ENCODE assay signal across 18 cellular contexts in genomic region chr4:8292388-8293107, GRCh38. TPM values are rescaled to one million over a fixed set of nuclear protein-coding genes. Genes with fewer than 3 reads are reported as not detected.
DNase-seq lines count a peak whose midpoint lies in the region; ATAC-seq, FAIRE-seq and TF ChIP-seq lines count a peak whose summit lies in the region.
"Had no signal": no experiment of that assay in that cellular context is flagged by ENCODE, and none has a peak within 500 bp of the region (broad histone marks: within the 10 kb centered on the region; RNA-seq: fewer than 3 reads in every experiment).

No MANE protein-coding gene starts in this region.

- H3K36me3 Mint-ChIP-seq in neural crest cell (ENCODE audit: low read depth) = no peaks in the 10 kb centered on the region

- WGBS in H1 (ENCODE audit: extremely low coverage in 1 of 2, insufficient coverage in 1 of 2, insufficient read length in 1 of 2, insufficient replicate concordance in 2 of 2, low coverage in 1 of 2, low lambda C conversion rate in 2 of 2, missing lambda C conversion rate in 1 of 2), 2 experiments = 86% methylated on average over 8 of the region's 9 CpGs; no CpG with 5 or more reads in 1 of the 2 experiments
- WGBS in suprapubic skin = 88% methylated on average over 5 of the region's 9 CpGs

- TF ChIP-seq EP300 in H1 (IDR thresholded peaks at IDR 0.05; ENCODE audit: borderline replicate concordance in 1 of 2, low read depth in 2 of 2, low read length in 2 of 2) = no peak
- TF ChIP-seq EP300 in suprapubic skin (IDR thresholded peaks at IDR 0.05) = no peak

- no peak overlapping the region for H3K56ac ChIP-seq in H1 (replicated peaks; ENCODE audit: insufficient read length, low read depth, low read length)

- H2BK120ac ChIP-seq in H1 (replicated peaks; ENCODE audit: low read depth, low read length) = no peak overlapping the region

- H3K36me3 ChIP-seq in RWPE2 (ENCODE audit: low read depth) (no peaks in the 10 kb centered on the region), H1 (ENCODE audit: control insufficient read depth in 2 of 4, insufficient read depth in 4 of 4, low read length in 3 of 4) (no peaks in the 10 kb centered on the region), suprapubic skin (no peaks in the 10 kb centered on the region)
- H3K36me3 ChIP-seq: SJSA1 had no signal

- H3K27me3 ChIP-seq in RWPE2 (ENCODE audit: insufficient read depth, poor library complexity, severe bottlenecking) (no peaks in the 10 kb centered on the region), H1 (replicated peaks in 1 of 4; ENCODE audit: control insufficient read depth in 3 of 4, extremely low read depth in 1 of 4, insufficient read depth in 3 of 4, low read length in 3 of 4) (no peaks in the 10 kb centered on the region), suprapubic skin (no peaks in the 10 kb centered on the region)
- H3K27me3 ChIP-seq: SJSA1 had no signal

- H2AFZ ChIP-seq in H1 (ENCODE audit: low read length) = no peak overlapping the region

- no peak overlapping the region for H2AK5ac ChIP-seq in H1 (ENCODE audit: low read depth, low read length)

- no peak overlapping the region for H4K5ac ChIP-seq in H1 (ENCODE audit: insufficient read length, low read depth, low read length)

- no peaks in the 10 kb centered on the region for H3K79me2 ChIP-seq in H1 (ENCODE audit: control insufficient read depth in 1 of 2, insufficient read depth in 2 of 2, low read length in 2 of 2)

- peaks cover 0 to 2% of the 10 kb centered on the region in 2 experiments for H4K20me1 ChIP-seq in H1 (replicated peaks in 1 of 2; ENCODE audit: control insufficient read depth in 1 of 2, insufficient read depth in 2 of 2, low read length in 2 of 2)

- H4K8ac ChIP-seq in H1 (ENCODE audit: extremely low read depth, insufficient read depth, low read length) = no peak overlapping the region

- no peaks in the 10 kb centered on the region for H3K4me1 Mint-ChIP-seq in neural crest cell
- H3K4me1 Mint-ChIP-seq: H9 had no signal

- TF ChIP-seq RAD21 in H1 (IDR thresholded peaks at IDR 0.05 in 1 of 2, conservative IDR thresholded peaks at IDR 0.05 in 1 of 2; ENCODE audit: low read depth in 2 of 2, low read length in 2 of 2) = no peak

- H3K4me1 ChIP-seq in RWPE2 (ENCODE audit: insufficient read depth, poor library complexity, severe bottlenecking) (no peaks in the 10 kb centered on the region), H1 (replicated peaks in 1 of 4; ENCODE audit: control insufficient read depth in 3 of 4, insufficient read depth in 4 of 4, low read length in 3 of 4) (no peaks in the 10 kb centered on the region), suprapubic skin (no peaks in the 10 kb centered on the region)
- H3K4me1 ChIP-seq: SJSA1 had no signal

- H3K23me2 ChIP-seq in H1 (ENCODE audit: low read depth, low read length) = peaks cover 5% of the 10 kb centered on the region; the same call in 1 of the 2 replicates

- 0 out of 2 replicates have a peak overlapping the region, but pooled peaks have one; percentile 12 for H2BK5ac ChIP-seq in H1 (ENCODE audit: low read depth, low read length)

- no peak overlapping the region for H2BK20ac ChIP-seq in H1 (ENCODE audit: low read length)

- no peak overlapping the region for H2BK15ac ChIP-seq in H1 (ENCODE audit: low read length)

- H3K23ac ChIP-seq in H1 (ENCODE audit: insufficient read length) = no peak overlapping the region

- H3K4me3 Mint-ChIP-seq in neural crest cell = no peak overlapping the region
- H3K4me3 Mint-ChIP-seq: H9 had no signal

- FAIRE-seq in H1 (lab: Jason Lieb, UNC) = no peak

- no peak overlapping the region for H3K9ac ChIP-seq in H1 (replicated peaks in 1 of 4; ENCODE audit: extremely low read depth in 1 of 4, low read depth in 3 of 4, low read length in 3 of 4)

- no peaks in the 10 kb centered on the region for H3K79me1 ChIP-seq in H1 (ENCODE audit: low read depth, low read length)

- CTCF ChIA-PET in H1 (lab: Charles Lee; ENCODE audit: partially characterized antibody) = interaction anchor here (1.0 to 3.3 kb wide), 12 partner anchors 9 to 115 kb away, joined by 3 to 25 read pairs (median 4); partner anchors contain the start of gene HTRA3

- H3K27ac ChIP-seq in RWPE2 (ENCODE audit: poor library complexity, severe bottlenecking) (no peak overlapping the region), H1 (ENCODE audit: low read depth, low read length) (no peak overlapping the region), suprapubic skin (no peak overlapping the region)
- H3K27ac ChIP-seq: SJSA1 had no signal

- H3K4me3 ChIP-seq in RWPE2 (ENCODE audit: severe bottlenecking) (no peak overlapping the region), H1 (ENCODE audit: extremely low read depth in 1 of 4, insufficient read depth in 2 of 4, low read depth in 3 of 4, low read length in 4 of 4) (no peak overlapping the region), suprapubic skin (no peak overlapping the region)
- H3K4me3 ChIP-seq: SJSA1 had no signal

- H3K27ac Mint-ChIP-seq in neural crest cell (ENCODE audit: unreplicated experiment) = peak overlapping the region; percentile 60

- 0 out of 2 replicates have a peak overlapping the region, but pooled peaks have one; percentile 23 for H2BK12ac ChIP-seq in H1 (ENCODE audit: low read depth, low read length)

- ATAC-seq in RWPE2 (ENCODE audit: low read depth) (no peak), GM18868 (IDR thresholded peaks at IDR 0.05; ENCODE audit: unreplicated experiment) (no peak), GM18858 (IDR thresholded peaks at IDR 0.05; ENCODE audit: unreplicated experiment) (no peak)
- ATAC-seq: PC-3 had no signal

- no peak overlapping the region for H3K14ac ChIP-seq in H1 (ENCODE audit: insufficient read length)

- no peak overlapping the region for H3K4me2 ChIP-seq in H1 (ENCODE audit: insufficient read depth in 1 of 2, low read depth in 2 of 2, low read length in 2 of 2)

- peaks cover 5% of the 10 kb centered on the region for H3K9me3 Mint-ChIP-seq in neural crest cell

- TF ChIP-seq CTCF in RWPE2 (IDR thresholded peaks at IDR 0.05; ENCODE audit: poor library complexity, severe bottlenecking) = no peak
- no peak for TF ChIP-seq CTCF in H1 (IDR thresholded peaks at IDR 0.05; ENCODE audit: control extremely low read depth in 1 of 3, insufficient read depth in 1 of 3, low read depth in 1 of 3, low read length in 3 of 3)
- no peak for TF ChIP-seq CTCF in neural crest cell (conservative IDR thresholded peaks at IDR 0.05)
- TF ChIP-seq CTCF in suprapubic skin (IDR thresholded peaks at IDR 0.05) = no peak

- POLR2A ChIA-PET in H1 (lab: Charles Lee; ENCODE audit: partially characterized antibody) = interaction anchor here (1.2 kb wide), 1 partner anchor 111 kb away, joined by 3 read pairs; no protein-coding TSS in a partner anchor

- no peak overlapping the region; the same call in 1 of the 2 replicates for H3K18ac ChIP-seq in H1 (ENCODE audit: extremely low read depth, low read length)

- no peak overlapping the region for H3K4ac ChIP-seq in H1 (replicated peaks; ENCODE audit: insufficient read length, low read depth, low read length)

- H3K27me3 Mint-ChIP-seq in neural crest cell (ENCODE audit: low read depth) = no peaks in the 10 kb centered on the region

- no peak for TF ChIP-seq POLR2A in H1 (IDR thresholded peaks at IDR 0.05; ENCODE audit: control extremely low read depth in 1 of 2, low read depth in 2 of 2, low read length in 2 of 2)
- TF ChIP-seq POLR2A in suprapubic skin (IDR thresholded peaks at IDR 0.05) = no peak

- no peaks in the 10 kb centered on the region for H3K9me3 ChIP-seq in RWPE2 (ENCODE audit: severe bottlenecking)
- H3K9me3 ChIP-seq in H1 (ENCODE audit: insufficient read depth in 2 of 2, low read depth in 1 of 2, low read length in 1 of 2) = 0 out of 4 replicates have a peak, but pooled peaks cover 0 to 2% of the 10 kb centered on the region in 2 experiments
- no peaks in the 10 kb centered on the region for H3K9me3 ChIP-seq in suprapubic skin
- H3K9me3 ChIP-seq: SJSA1 had no signal

- H4K91ac ChIP-seq in H1 (replicated peaks; ENCODE audit: insufficient read length, low read length) = no peak overlapping the region

- DNase-seq in RWPE2 (ENCODE audit: low spot score) (peak; percentile 18), H1 (ENCODE audit: low read depth in 1 of 2, low spot score in 2 of 2) (no peak), neural crest cell (ENCODE audit: low read depth, low spot score) (no peak), suprapubic skin (ENCODE audit: low spot score in 2 of 2) (peak; percentile 22 to 69), SIG-M5 (lab: John Stamatoyannopoulos, UW) (no peak)
- DNase-seq: AML-193, DMS79 treated with DMSO at 0.1 percent for 48 hours, H9, NCI-H1417, NCI-H187 treated with DMSO at 0.1 percent for 48 hours, NCI-H226, NCI-H524, PC-3, RPMI8226 had no signal

RNA-seq across cellular contexts. Expression of gene HTRA3, which starts 23.0 kb away (rescaled TPM):
- total RNA-seq in H1 (2021; fragmentation: NEBNext Ultra II Directional; extraction: Animal tissue kit (Norgen Biotek cat#: 25700)) = 2.9 and 3.2 TPM in 2 replicates
- polyA plus RNA-seq in H1 (2011; rRNA removed) = 4.5 and 5.8 TPM in 2 replicates
- polyA plus RNA-seq in H1 (2011; cell fraction: cytosol; rRNA removed) = 3.3 TPM
- 3.1 TPM for polyA plus RNA-seq in H1 (2011; cell fraction: nucleus; rRNA removed)
- polyA plus RNA-seq in H1 (2012, experiment 1 of 2) = 2.8 to 5.6 TPM (median 4.0 TPM) in 4 replicates
- polyA plus RNA-seq in H1 (2012, experiment 2 of 2) = 3.3 TPM
- 3.4 TPM for polyA plus RNA-seq in H1 (2013, experiment 1 of 2)
- 3.3 TPM for polyA plus RNA-seq in H1 (2013, experiment 2 of 2)
- polyA minus RNA-seq in H1 (2011; rRNA and poly(A)+ RNA removed) = 1.1 and 1.2 TPM in 2 replicates
- 1.2 TPM for polyA minus RNA-seq in H1 (2011; cell fraction: cytosol; rRNA and poly(A)+ RNA removed)
- 1.3 TPM for polyA minus RNA-seq in H1 (2011; cell fraction: nucleus; rRNA and poly(A)+ RNA removed)
- total RNA-seq in neural crest cell (3.4 and 3.7 TPM in 2 replicates), suprapubic skin (10 to 100 TPM in 2 of 4 donors, 1 to 10 TPM in 2; 3.3 to 22.5 (median 10.3) TPM)
- total RNA-seq: HT-29 had no signal

Comparison
In these comparisons a context has a peak if more than half of its experiments do, and no peak if none do; other contexts are left out.
1. DNase-seq: peak in RWPE2 (single experiment) and suprapubic skin (2 of 2); none in H1 (0 of 2), neural crest cell (single experiment) and SIG-M5 (single experiment).